In the genomic region with DNA sequence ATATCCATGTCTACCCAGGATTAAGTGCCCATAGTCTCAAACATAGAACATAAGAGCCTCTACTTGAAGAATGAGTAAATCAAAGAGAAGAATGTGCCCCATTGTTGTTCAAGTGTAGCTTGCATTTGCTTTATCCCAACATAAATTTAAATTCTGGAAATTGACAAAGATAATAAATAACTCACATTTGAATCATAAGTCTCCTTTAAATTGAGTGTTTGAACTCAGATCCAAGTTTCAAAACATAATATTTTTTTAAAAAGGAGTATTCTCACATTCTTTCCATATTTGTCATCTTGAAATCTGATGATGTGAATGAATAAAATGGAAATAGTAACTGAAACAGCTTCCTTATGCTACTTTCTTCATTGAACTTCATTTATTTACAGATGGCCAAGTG, we compare ENCODE assay signal across 17 cellular contexts.
DNase-seq lines count a peak whose midpoint lies in the region; ATAC-seq, FAIRE-seq and TF ChIP-seq lines count a peak whose summit lies in the region.
"Had no signal": no experiment of that assay in that cellular context is flagged by ENCODE, and none has a peak within 500 bp of the region (broad histone marks: within the 10 kb centered on the region; RNA-seq: fewer than 3 reads in every experiment).

No MANE protein-coding gene starts in this region.

- H3K9me3 ChIP-seq in PC-3 (ENCODE audit: low read length) (no peaks in the 10 kb centered on the region), osteoblast (ENCODE audit: low read depth, low read length) (no peaks in the 10 kb centered on the region)

- H3F3A ChIP-seq in PC-3 (ENCODE audit: low read length, unreplicated experiment): no peaks in the 10 kb centered on the region

- no peaks in the 10 kb centered on the region for H3K9me2 ChIP-seq in PC-3 (replicated peaks; ENCODE audit: low read length)

- no peaks in the 10 kb centered on the region for H3K27me3 ChIP-seq in PC-3 (ENCODE audit: low read length)
- no peaks in the 10 kb centered on the region for H3K27me3 ChIP-seq in osteoblast (ENCODE audit: insufficient read depth, low read length)

- H3K9me3 Mint-ChIP-seq in stimulated activated naive CD8-positive, alpha-beta T cell treated with anti-CD3 and anti-CD28 coated beads, Interleukin-15, amount 100 ng/mL, for 72 hours: no peaks in the 10 kb centered on the region
- H3K9me3 Mint-ChIP-seq: HFFc6 had no signal

- H3K27me3 Mint-ChIP-seq in stimulated activated naive CD8-positive, alpha-beta T cell treated with anti-CD3 and anti-CD28 coated beads, Interleukin-15, amount 100 ng/mL, for 72 hours: no peaks in the 10 kb centered on the region

- ATAC-seq in PC-3: peak; percentile 53
- ATAC-seq in stimulated activated naive CD8-positive, alpha-beta T cell treated with anti-CD3 and anti-CD28 coated beads, Interleukin-15, amount 100 ng/mL, for 72 hours: no peak

- POLR2A ChIA-PET in PC-3 (lab: Charles Lee; ENCODE audit: unreplicated experiment): no interaction called here

- H3K27ac ChIP-seq in PC-3 (ENCODE audit: low read length) (peak overlapping the region; percentile 23), osteoblast (ENCODE audit: low read depth, low read length) (peak overlapping the region; percentile 42), caudate nucleus (ENCODE audit: low read depth, low read length) (no peak overlapping the region)

- H2AFZ ChIP-seq in PC-3 (ENCODE audit: low read length): peak overlapping the region; percentile 6; the same call in 1 of the 2 replicates
- H2AFZ ChIP-seq in osteoblast (ENCODE audit: low read length): no peak overlapping the region

- FAIRE-seq in G401.6 (lab: Jason Lieb, UNC): peak; percentile 21

- TF ChIP-seq CTCF in PC-3 (conservative IDR thresholded peaks at IDR 0.05; ENCODE audit: low read depth, low read length): no peak
- no peak for TF ChIP-seq CTCF in choroid plexus epithelial cell (conservative IDR thresholded peaks at IDR 0.05; ENCODE audit: low read depth, low read length)
- TF ChIP-seq CTCF in osteoblast (IDR thresholded peaks at IDR 0.05; ENCODE audit: extremely low read depth, low read depth, low read length): no peak

- H3K79me2 ChIP-seq in PC-3 (ENCODE audit: low read length) (no peaks in the 10 kb centered on the region), osteoblast (ENCODE audit: insufficient read depth, low read length) (no peaks in the 10 kb centered on the region)

- H3K4me2 ChIP-seq in PC-3 (ENCODE audit: low read length) (peak overlapping the region; percentile 48), osteoblast (ENCODE audit: insufficient read depth, low read length) (peak overlapping the region; percentile 33)

- H3K4me3 ChIP-seq in PC-3 (ENCODE audit: low read length) (0 out of 2 replicates have a peak overlapping the region, but pooled peaks have one; percentile 11), choroid plexus epithelial cell (ENCODE audit: low read depth, low read length) (no peak overlapping the region), osteoblast (ENCODE audit: insufficient read depth, low read length) (no peak overlapping the region)

- H3K4me1 Mint-ChIP-seq in stimulated activated naive CD8-positive, alpha-beta T cell treated with anti-CD3 and anti-CD28 coated beads, Interleukin-15, amount 100 ng/mL, for 72 hours: no peaks in the 10 kb centered on the region
- H3K4me1 Mint-ChIP-seq: CD4-positive, CD25-positive, alpha-beta regulatory T cell had no signal

- H4K20me1 ChIP-seq in PC-3 (ENCODE audit: low read length) (no peaks in the 10 kb centered on the region), osteoblast (ENCODE audit: insufficient read depth, low read length) (no peaks in the 10 kb centered on the region)

- H3K27ac Mint-ChIP-seq in stimulated activated naive CD8-positive, alpha-beta T cell treated with anti-CD3 and anti-CD28 coated beads, Interleukin-15, amount 100 ng/mL, for 72 hours: no peak overlapping the region
- H3K27ac Mint-ChIP-seq: CD4-positive, CD25-positive, alpha-beta regulatory T cell; HFFc6 had no signal

- H3K9ac ChIP-seq in PC-3 (ENCODE audit: low read length): no peak overlapping the region

- H3K4me1 ChIP-seq in PC-3 (ENCODE audit: insufficient read depth, low read length): peaks cover 33% of the 10 kb centered on the region
- peaks cover 29% of the 10 kb centered on the region for H3K4me1 ChIP-seq in osteoblast (ENCODE audit: insufficient read depth, low read length)

- CTCF ChIA-PET in PC-3 (lab: Charles Lee): interaction anchor here (0.6 to 1.2 kb wide), 2 partner anchors 134 to 212 kb away, joined by 3 to 4 read pairs; no protein-coding TSS in a partner anchor

- intact Hi-C loops in PC-3 (cut with micrococcal nuclease): loop anchor here (5.0 kb wide), 1 partner anchor 381 kb away; no protein-coding TSS in a partner anchor

- H3K36me3 ChIP-seq in PC-3 (ENCODE audit: low read depth, low read length) (no peaks in the 10 kb centered on the region), osteoblast (ENCODE audit: insufficient read depth, low read length) (no peaks in the 10 kb centered on the region)

- DNase-seq in PC-3 (peak; percentile 53), choroid plexus epithelial cell (ENCODE audit: low read depth) (peak; percentile 28), osteoblast (ENCODE audit: insufficient read length, low spot score, missing footprints) (peak; percentile 74), NCI-H1436 (lab: John Stamatoyannopoulos, UW) (no peak), NCI-H2029 treated with DMSO at 0.1 percent for 48 hours (lab: John Stamatoyannopoulos, UW) (no peak), caudate nucleus (lab: John Stamatoyannopoulos, UW) (no peak)
- DNase-seq in stimulated activated naive CD8-positive, alpha-beta T cell treated with anti-CD3 and anti-CD28 coated beads, Interleukin-15, amount 100 ng/mL, for 72 hours: no peak
- DNase-seq: AML-193; CD4-positive, CD25-positive, alpha-beta regulatory T cell; DND-41; HFFc6; Kasumi-1; NCI-H1417; NCI-H2029; NCI-H524; RPMI8226 had no signal

- H3K4me3 Mint-ChIP-seq in stimulated activated naive CD8-positive, alpha-beta T cell treated with anti-CD3 and anti-CD28 coated beads, Interleukin-15, amount 100 ng/mL, for 72 hours: no peak overlapping the region
- H3K4me3 Mint-ChIP-seq: CD4-positive, CD25-positive, alpha-beta regulatory T cell; HFFc6 had no signal

- no TSS peak for BruUV-seq in PC-3 (replicated peaks; lab: Mats Ljungman, UMichigan)

Comparison
In these comparisons a context has a peak if more than half of its experiments do, and no peak if none do; other contexts are left out.
1. DNase-seq: peak in PC-3 (single experiment), choroid plexus epithelial cell (single experiment) and osteoblast (single experiment); none in NCI-H1436 (single experiment), NCI-H2029 treated with DMSO at 0.1 percent for 48 hours (single experiment), caudate nucleus (0 of 61) and stimulated activated naive CD8-positive, alpha-beta T cell treated with anti-CD3 and anti-CD28 coated beads, Interleukin-15, amount 100 ng/mL, for 72 hours (0 of 2).